Comparison of ENCODE assay signal across 25 cellular contexts in genomic region chr7:69545175-69545574, GRCh38. TPM values are rescaled to one million over a fixed set of nuclear protein-coding genes. Genes with fewer than 3 reads are reported as not detected.
DNase-seq lines count a peak whose midpoint lies in the region; ATAC-seq, FAIRE-seq and TF ChIP-seq lines count a peak whose summit lies in the region.
"Had no signal": no experiment of that assay in that cellular context is flagged by ENCODE, and none has a peak within 500 bp of the region (broad histone marks: within the 10 kb centered on the region; RNA-seq: fewer than 3 reads in every experiment).

No MANE protein-coding gene starts in this region.

- BruUV-seq in GM12878 (replicated peaks; lab: Mats Ljungman, UMichigan), result no TSS peak

- H3K9ac ChIP-seq in GM12878 (ENCODE audit: control insufficient read depth, insufficient read depth, low read length), result no peak overlapping the region
- H3K9ac ChIP-seq: BLaER1 had no signal

- SMC1A ChIA-PET in GM12878 (lab: Charles Lee; ENCODE audit: uncharacterized antibody, unreplicated experiment), result no interaction called here

- no peaks in the 10 kb centered on the region; the same call in 2 of the 3 replicates for H3K9me3 ChIP-seq in GM12878 (replicated peaks; ENCODE audit: control insufficient read depth, insufficient read depth, low read length)
- H3K9me3 ChIP-seq in small intestine (ENCODE audit: control insufficient read depth, low read depth), result no peaks in the 10 kb centered on the region

- RAD21 ChIA-PET in GM12878 (lab: Charles Lee; ENCODE audit: unreplicated experiment), result no interaction called here

- no peak overlapping the region for H3K4me2 ChIP-seq in GM12878 (ENCODE audit: control insufficient read depth, insufficient read depth)
- H3K4me2 ChIP-seq: BLaER1 had no signal

- 0% methylated on average over 1 of the region's 1 CpG for WGBS in GM12878 (ENCODE audit: insufficient coverage, insufficient replicate concordance, low lambda C conversion rate, missing lambda C conversion rate)
- WGBS in small intestine, 3 donors, result 74 to 77% (median 74%) methylated on average over 1 of the region's 1 CpG

- no peak for TF ChIP-seq RAD21 in GM12878 (IDR thresholded peaks at IDR 0.05; ENCODE audit: insufficient read depth, low read depth, low read length)

- H3K79me2 ChIP-seq in GM12878 (ENCODE audit: control insufficient read depth, insufficient read depth, low read length), result no peaks in the 10 kb centered on the region

- no peak overlapping the region for H3K4me3 ChIP-seq in GM06990 (replicated peaks; ENCODE audit: low read depth, low read length)
- H3K4me3 ChIP-seq in GM12878, result no peak overlapping the region
- no peak overlapping the region for H3K4me3 ChIP-seq in small intestine (ENCODE audit: low read depth in 1 of 2, low read length in 2 of 2)
- H3K4me3 ChIP-seq: BLaER1 had no signal

- no peaks in the 10 kb centered on the region for H3K36me3 ChIP-seq in GM06990 (ENCODE audit: control insufficient read depth, insufficient read depth, low read length)
- H3K36me3 ChIP-seq in GM12878 (ENCODE audit: control insufficient read depth in 2 of 2, insufficient read depth in 2 of 2, low read length in 1 of 2), result no peaks in the 10 kb centered on the region
- H3K36me3 ChIP-seq in small intestine (ENCODE audit: control insufficient read depth in 2 of 2, insufficient read depth in 2 of 2, low read length in 2 of 2), result no peaks in the 10 kb centered on the region
- H3K36me3 ChIP-seq: BE2C, BLaER1 had no signal

- H2AFZ ChIP-seq in GM12878 (ENCODE audit: control insufficient read depth, low read depth, low read length), result no peak overlapping the region

- in situ Hi-C loops in GM13977 (cut with MboI; ENCODE audit: low pct_unique_long_range_greater_than_20kb, low sequenced_read_pairs, unreplicated experiment), result no loop called here
- in situ Hi-C loops in GM12878 (cut with MboI), result no loop called here

- FAIRE-seq in GM12878 (lab: Jason Lieb, UNC) (no peak), small intestine (lab: Jason Lieb, UNC) (no peak)
- FAIRE-seq: A204.1, GM12891, GM18507 had no signal

- TF ChIP-seq CTCF in GM06990 (IDR thresholded peaks at IDR 0.05; ENCODE audit: insufficient read depth, low read length, poor library complexity, severe bottlenecking), result no peak
- no peak for TF ChIP-seq CTCF in GM13977 (IDR thresholded peaks at IDR 0.05; ENCODE audit: extremely low read depth, insufficient read depth, missing control alignments)
- no peak for TF ChIP-seq CTCF in GM12878 (IDR thresholded peaks at IDR 0.05 in 2 of 3, conservative IDR thresholded peaks at IDR 0.05 in 1 of 3; ENCODE audit: control insufficient read depth in 2 of 3, extremely low read depth in 1 of 3, insufficient read depth in 1 of 3, low read depth in 3 of 3, low read length in 3 of 3)

- no peaks in the 10 kb centered on the region for H4K20me1 ChIP-seq in GM12878 (ENCODE audit: control insufficient read depth, insufficient read depth)
- H4K20me1 ChIP-seq: BLaER1 had no signal

- CTCF ChIA-PET in GM12878 (lab: Yijun Ruan, JAX), result no interaction called here

- H3K27me3 ChIP-seq in GM06990 (replicated peaks; ENCODE audit: control insufficient read depth, insufficient read depth, low read length), result no peaks in the 10 kb centered on the region
- H3K27me3 ChIP-seq in GM12878 (replicated peaks in 1 of 2; ENCODE audit: control insufficient read depth in 2 of 2, insufficient read depth in 2 of 2, low read length in 1 of 2), result no peaks in the 10 kb centered on the region
- peaks cover 0 to 2% of the 10 kb centered on the region in 2 donors for H3K27me3 ChIP-seq in small intestine (ENCODE audit: control insufficient read depth in 2 of 2, insufficient read depth in 2 of 2, low read length in 2 of 2)
- H3K27me3 ChIP-seq: BE2C, BLaER1 had no signal

- intact Hi-C loops in GM12878 (cut with micrococcal nuclease; ENCODE audit: unreplicated experiment), result no loop called here

- peak; percentile 64 for ATAC-seq in GM12878
- ATAC-seq in HG02938 (IDR thresholded peaks at IDR 0.05; ENCODE audit: unreplicated experiment), result no peak
- no peak for ATAC-seq in HG03342 (IDR thresholded peaks at IDR 0.05; ENCODE audit: unreplicated experiment)

- H3K27ac ChIP-seq in GM12878 (ENCODE audit: control insufficient read depth, insufficient read depth) (no peak overlapping the region), small intestine (ENCODE audit: low read depth in 1 of 2, low read length in 1 of 2) (no peak overlapping the region)
- H3K27ac ChIP-seq: 22Rv1, BLaER1 had no signal

- POLR2A ChIA-PET in GM12878 (lab: Charles Lee), result no interaction called here

- no peak for TF ChIP-seq EP300 in GM12878 (IDR thresholded peaks at IDR 0.05; ENCODE audit: borderline replicate concordance in 1 of 2, control insufficient read depth in 1 of 2, low read depth in 2 of 2, low read length in 2 of 2)

- H3K4me1 ChIP-seq in GM12878 (ENCODE audit: control insufficient read depth, insufficient read depth, low read length) (no peaks in the 10 kb centered on the region), small intestine (ENCODE audit: control insufficient read depth in 2 of 2, insufficient read depth in 1 of 2, low read depth in 1 of 2, low read length in 1 of 2) (no peaks in the 10 kb centered on the region)
- H3K4me1 ChIP-seq: BE2C, BLaER1 had no signal

- TF ChIP-seq POLR2A in GM12878 (IDR thresholded peaks at IDR 0.05; ENCODE audit: low read depth, low read length), result no peak

- DNase-seq in GM06990 (ENCODE audit: extremely low read depth, insufficient read length), result peak; percentile 31
- DNase-seq in GM13977 (ENCODE audit: low spot score), result peak; percentile 40
- DNase-seq in GM12878 (ENCODE audit: low read depth, low spot score), result no peak
- DNase-seq in small intestine, result no peak
- DNase-seq: ACHN; BE2C; C1 segment of cervical spinal cord; CD4-positive, alpha-beta memory T cell; CD4-positive, CD25-positive, alpha-beta regulatory T cell; CD8-positive, alpha-beta memory T cell; COR-L47; DMS 273 treated with DMSO at 0.1 percent for 48 hours; DMS153; DMS53; DMS79; DND-41; EL; GDM1 had no signal

TF ChIP-seq in GM12878, 131 proteins besides CTCF, POLR2A, EP300 and RAD21:
- TF ChIP-seq RELB (IDR thresholded peaks at IDR 0.05; ENCODE audit: low read depth) (no peak), JUNB (IDR thresholded peaks at IDR 0.05) (peak; percentile 75), EED (IDR thresholded peaks at IDR 0.05; ENCODE audit: low read depth) (peak; percentile 44; the same call in 1 of the 2 replicates), RUNX3 (IDR thresholded peaks at IDR 0.05; ENCODE audit: low read length) (peak; percentile 40; the same call in 1 of the 2 replicates), CREB1 (IDR thresholded peaks at IDR 0.05; ENCODE audit: low read depth) (0 out of 2 replicates have a peak, but pooled peaks have one; percentile 43), NBN (IDR thresholded peaks at IDR 0.05) (no peak), CREM (IDR thresholded peaks at IDR 0.05; ENCODE audit: low read depth) (peak; percentile 17; the same call in 1 of the 2 replicates), MYB (IDR thresholded peaks at IDR 0.05; ENCODE audit: borderline replicate concordance, low read depth, low read length) (no peak)
TF ChIP-seq in GM12878: peak in this region for 5.

RNA-seq across cellular contexts. Expression of gene AUTS2, which starts 53.1 kb away (rescaled TPM):
- total RNA-seq in GM12878 (2013; cell fraction: nucleolus; rRNA removed), result 1,234 and 1,253 TPM in 2 replicates
- total RNA-seq in GM12878 (2014; rRNA removed) (23.8 and 26.8 TPM in 2 replicates), GM12878 (2014; rRNA removed; fragmentation: Illumina TruSeq; extraction: Trizol) (25.6 and 29.7 TPM in 2 replicates), GM12878 (2021) (51.6 and 55.6 TPM in 2 replicates)
- 13.7 TPM for polyA plus RNA-seq in GM12878 (2011; ENCODE audit: low read depth)
- polyA plus RNA-seq in GM12878 (2011; rRNA removed) (32.5 and 37.5 TPM in 2 replicates), GM12878 (2014; fragmentation: Illumina TruSeq; extraction: Trizol) (23.4 and 28.1 TPM in 2 replicates), GM12878 (2014; fragmentation: Nextera tagmentation; extraction: Ambion mirVana) (1 to 10 TPM; 6.4 to 6.8 TPM), GM12878 (2014; rRNA removed) (19.4 and 30.3 TPM in 2 replicates), GM12878 (2016; fragmentation: Nextera tagmentation; extraction: Ambion mirVana) (10 to 100 TPM; 15.0 to 16.2 TPM), small intestine (10 to 100 TPM in 1 of 3 donors, 1 to 10 TPM in 2; 4.9 to 18.4 (median 8.8) TPM)
- 19.9 and 27.3 TPM in 2 replicates for polyA plus RNA-seq in GM12878 (2011; cell fraction: cytosol; rRNA removed)
- polyA plus RNA-seq in GM12878 (2011; cell fraction: nucleus; rRNA removed), result 211 and 223 TPM in 2 replicates
- polyA plus RNA-seq in GM12878 (2012), result 22.5 and 23.0 TPM in 2 replicates
- polyA minus RNA-seq in GM12878 (2011; rRNA and poly(A)+ RNA removed), result 203 and 249 TPM in 2 replicates
- 41.4 and 49.9 TPM in 2 replicates for polyA minus RNA-seq in GM12878 (2011; cell fraction: cytosol; rRNA and poly(A)+ RNA removed)
- 479 and 749 TPM in 2 replicates for polyA minus RNA-seq in GM12878 (2011; cell fraction: nucleus; rRNA and poly(A)+ RNA removed)

Comparison
In these comparisons a context has a peak if more than half of its experiments do, and no peak if none do; other contexts are left out.
1. DNase-seq: peak in GM06990 (single experiment) and GM13977 (single experiment); none in GM12878 (single experiment) and small intestine (single experiment).